ENCODE assay signal across 16 cellular contexts in the genomic region with DNA sequence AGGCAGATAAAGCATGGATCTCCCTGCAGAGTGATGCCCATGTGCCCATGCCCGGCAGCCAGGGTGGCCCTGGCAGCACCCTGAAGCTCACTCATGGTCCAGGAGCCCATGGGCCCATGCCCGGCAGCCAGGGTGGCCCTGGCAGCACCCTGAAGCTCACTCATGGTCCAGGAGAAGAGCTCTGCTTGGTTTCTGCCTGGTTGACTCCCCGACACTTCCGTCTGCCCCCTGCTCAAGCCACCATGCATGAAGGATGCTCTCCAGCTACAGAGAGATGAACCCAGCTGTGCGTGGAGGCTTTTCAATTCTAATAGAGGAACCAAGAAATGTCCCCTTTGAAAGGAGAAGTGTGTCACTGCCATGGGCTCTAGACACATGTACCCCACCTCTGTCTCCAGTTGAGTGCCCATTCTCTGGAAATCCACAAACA. TPM values are rescaled to one million over a fixed set of nuclear protein-coding genes. Genes with fewer than 3 reads are reported as not detected.
DNase-seq lines count a peak whose midpoint lies in the region; ATAC-seq and TF ChIP-seq lines count a peak whose summit lies in the region.
"Had no signal": no experiment of that assay in that cellular context is flagged by ENCODE, and none has a peak within 500 bp of the region (broad histone marks: within the 10 kb centered on the region; RNA-seq: fewer than 3 reads in every experiment).

No MANE protein-coding gene starts in this region.

- H3K9me3 ChIP-seq in mucosa of descending colon (no peaks in the 10 kb centered on the region), stomach (no peaks in the 10 kb centered on the region)
- H3K9me3 ChIP-seq: thoracic aorta had no signal

- no peak overlapping the region for H3K27ac ChIP-seq in stomach
- H3K27ac ChIP-seq: thoracic aorta had no signal

- no peak for TF ChIP-seq EP300 in stomach (IDR thresholded peaks at IDR 0.05)

- H3K4me3 ChIP-seq in mucosa of descending colon (no peak overlapping the region), stomach (no peak overlapping the region)
- H3K4me3 ChIP-seq: thoracic aorta had no signal

- no peak for TF ChIP-seq POLR2A in stomach (IDR thresholded peaks at IDR 0.05)

- no peak overlapping the region for H3K4me3 Mint-ChIP-seq in activated T-cell treated with anti-CD3 and anti-CD28 coated beads, Interleukin-2, amount 50 U/mL, for 24 hours
- no peak overlapping the region for H3K4me3 Mint-ChIP-seq in type B pancreatic cell

- no peaks in the 10 kb centered on the region for H3K36me3 Mint-ChIP-seq in activated T-cell treated with anti-CD3 and anti-CD28 coated beads, Interleukin-2, amount 50 U/mL, for 24 hours (ENCODE audit: low read depth)
- no peaks in the 10 kb centered on the region for H3K36me3 Mint-ChIP-seq in type B pancreatic cell

- peaks cover 12% of the 10 kb centered on the region for H3K4me1 Mint-ChIP-seq in activated T-cell treated with anti-CD3 and anti-CD28 coated beads, Interleukin-2, amount 50 U/mL, for 24 hours (ENCODE audit: low read depth)
- peaks cover 18% of the 10 kb centered on the region for H3K4me1 Mint-ChIP-seq in type B pancreatic cell (ENCODE audit: unreplicated experiment)

- H3K27me3 ChIP-seq in stomach = peaks cover 0 to 4% (median 0%) of the 10 kb centered on the region in 3 donors

- H3K4me1 ChIP-seq in mucosa of descending colon (ENCODE audit: low read depth) (peaks cover 7% of the 10 kb centered on the region), stomach (peaks cover 7 to 32% (median 19%) of the 10 kb centered on the region in 4 donors)

- H3K27ac Mint-ChIP-seq in activated T-cell treated with anti-CD3 and anti-CD28 coated beads, Interleukin-2, amount 50 U/mL, for 24 hours = no peak overlapping the region
- H3K27ac Mint-ChIP-seq in type B pancreatic cell = no peak overlapping the region

- H3K36me3 ChIP-seq in mucosa of descending colon (ENCODE audit: low read depth) = no peaks in the 10 kb centered on the region
- H3K36me3 ChIP-seq in stomach = no peaks in the 10 kb centered on the region
- H3K36me3 ChIP-seq: thoracic aorta had no signal

- ATAC-seq in GM18873 (IDR thresholded peaks at IDR 0.05; ENCODE audit: low FRiP score, unreplicated experiment) = peak; percentile 59
- ATAC-seq in GM21576 (IDR thresholded peaks at IDR 0.05; ENCODE audit: unreplicated experiment) = peak; percentile 69
- peak; percentile 51 for ATAC-seq in HG03280 (IDR thresholded peaks at IDR 0.05; ENCODE audit: unreplicated experiment)
- peak; percentile 32 for ATAC-seq in mucosa of descending colon

- intact Hi-C loops in mucosa of descending colon (cut with DNase I, micrococcal nuclease) (no loop called here), stomach (cut with DNase I; ENCODE audit: low total_unique reads) (no loop called here)

- no peaks in the 10 kb centered on the region for H3K9me3 Mint-ChIP-seq in activated T-cell treated with anti-CD3 and anti-CD28 coated beads, Interleukin-2, amount 50 U/mL, for 24 hours
- H3K9me3 Mint-ChIP-seq in type B pancreatic cell = no peaks in the 10 kb centered on the region

- 85 to 100% (median 91%) methylated on average over 2 to 5 of the region's 5 CpGs for WGBS in stomach, 5 donors

- DNase-seq in mucosa of descending colon (no peak), type B pancreatic cell (ENCODE audit: extremely low spot score, unreplicated experiment) (no peak), stomach (no peak)
- no peak for DNase-seq in activated T-cell treated with anti-CD3 and anti-CD28 coated beads, Interleukin-2, amount 50 U/mL, for 24 hours
- DNase-seq in stimulated activated CD8-positive, alpha-beta memory T cell treated with anti-CD3 and anti-CD28 coated beads, Interleukin-4, amount 100 ng/mL, for 48 hours = no peak
- DNase-seq: DMS53, islet precursor cell, Kasumi-1, NCI-H774 had no signal

- peaks cover 3% of the 10 kb centered on the region for H3K27me3 Mint-ChIP-seq in activated T-cell treated with anti-CD3 and anti-CD28 coated beads, Interleukin-2, amount 50 U/mL, for 24 hours
- peaks cover 7% of the 10 kb centered on the region for H3K27me3 Mint-ChIP-seq in type B pancreatic cell

- TF ChIP-seq CTCF in mucosa of descending colon (IDR thresholded peaks at IDR 0.05) (no peak), type B pancreatic cell (conservative IDR thresholded peaks at IDR 0.05) (no peak), stomach (IDR thresholded peaks at IDR 0.05) (no peak)

RNA-seq across cellular contexts. Expression of a gene that starts 8.7 kb away (rescaled TPM):
- total RNA-seq in mucosa of descending colon (not detected), type B pancreatic cell (ENCODE audit: low replicate concordance) (not detected in 2 replicates), stomach (not detected)
- polyA plus RNA-seq in stomach = 1 to 10 TPM in 1 of 3 donors, not detected in 2; 3.9 TPM
- total RNA-seq: bronchial epithelial cell, H4, thoracic aorta had no signal

RNA-seq across cellular contexts. Expression of a gene that starts 33.9 kb away (rescaled TPM):
- total RNA-seq in mucosa of descending colon (10 to 100 TPM; 43.2 to 63.7 (median 53.8) TPM), type B pancreatic cell (ENCODE audit: low replicate concordance) (68.2 and 73.7 TPM in 2 replicates), stomach (100 to 1,000 TPM in 1 of 5 donors, 10 to 100 TPM in 4; 14.0 to 146 (median 37.7) TPM)
- 10 to 100 TPM; 18.6 to 35.9 (median 29.6) TPM for polyA plus RNA-seq in stomach

RNA-seq across cellular contexts. Expression of a gene that starts 34.0 kb away (rescaled TPM):
- total RNA-seq in mucosa of descending colon = 100 to 1,000 TPM in 2 of 3 donors, 10 to 100 TPM in 1; 98.0 to 147 (median 109) TPM
- total RNA-seq in type B pancreatic cell (ENCODE audit: low replicate concordance) = 73.1 and 96.0 TPM in 2 replicates
- 100 to 1,000 TPM in 1 of 5 donors, 10 to 100 TPM in 4; 40.6 to 108 (median 58.9) TPM for total RNA-seq in stomach
- polyA plus RNA-seq in stomach = 10 to 100 TPM; 56.4 to 79.3 (median 74.5) TPM

RNA-seq across cellular contexts. Expression of a gene that starts 41.0 kb away (rescaled TPM):
- total RNA-seq in mucosa of descending colon = 10 to 100 TPM in 1 of 3 donors, 1 to 10 TPM in 2; 2.6 to 10.5 (median 3.5) TPM
- 1.4 and 17.8 TPM in 2 replicates for total RNA-seq in type B pancreatic cell (ENCODE audit: low replicate concordance)
- total RNA-seq in stomach = 10 to 100 TPM in 1 of 5 donors, 1 to 10 TPM in 2, not detected in 2; 1.3 to 43.8 (median 7.1) TPM
- polyA plus RNA-seq in stomach = 10 to 100 TPM in 1 of 3 donors, 1 to 10 TPM in 2; 3.2 to 11.5 (median 6.4) TPM
- total RNA-seq: bronchial epithelial cell; T-helper 1 cell treated with Interleukin-12 subunit alpha and Interleukin-12 subunit beta and Interleukin-4 antibody, amounts not matched to agents 30 ng/mL and 1 ng/mL, for 36 hours had no signal

RNA-seq across cellular contexts. Expression of a gene that starts 49.2 kb away (rescaled TPM):
- total RNA-seq in mucosa of descending colon (10 to 100 TPM; 50.0 to 51.3 (median 51.0) TPM), type B pancreatic cell (ENCODE audit: low replicate concordance) (63.0 and 70.5 TPM in 2 replicates), stomach (100 to 1,000 TPM in 2 of 5 donors, 10 to 100 TPM in 3; 60.0 to 162 (median 84.4) TPM)
- polyA plus RNA-seq in stomach = 10 to 100 TPM; 31.8 to 56.1 (median 48.9) TPM
